1 cellular context compared by ENCODE assay signal in the genomic region with DNA sequence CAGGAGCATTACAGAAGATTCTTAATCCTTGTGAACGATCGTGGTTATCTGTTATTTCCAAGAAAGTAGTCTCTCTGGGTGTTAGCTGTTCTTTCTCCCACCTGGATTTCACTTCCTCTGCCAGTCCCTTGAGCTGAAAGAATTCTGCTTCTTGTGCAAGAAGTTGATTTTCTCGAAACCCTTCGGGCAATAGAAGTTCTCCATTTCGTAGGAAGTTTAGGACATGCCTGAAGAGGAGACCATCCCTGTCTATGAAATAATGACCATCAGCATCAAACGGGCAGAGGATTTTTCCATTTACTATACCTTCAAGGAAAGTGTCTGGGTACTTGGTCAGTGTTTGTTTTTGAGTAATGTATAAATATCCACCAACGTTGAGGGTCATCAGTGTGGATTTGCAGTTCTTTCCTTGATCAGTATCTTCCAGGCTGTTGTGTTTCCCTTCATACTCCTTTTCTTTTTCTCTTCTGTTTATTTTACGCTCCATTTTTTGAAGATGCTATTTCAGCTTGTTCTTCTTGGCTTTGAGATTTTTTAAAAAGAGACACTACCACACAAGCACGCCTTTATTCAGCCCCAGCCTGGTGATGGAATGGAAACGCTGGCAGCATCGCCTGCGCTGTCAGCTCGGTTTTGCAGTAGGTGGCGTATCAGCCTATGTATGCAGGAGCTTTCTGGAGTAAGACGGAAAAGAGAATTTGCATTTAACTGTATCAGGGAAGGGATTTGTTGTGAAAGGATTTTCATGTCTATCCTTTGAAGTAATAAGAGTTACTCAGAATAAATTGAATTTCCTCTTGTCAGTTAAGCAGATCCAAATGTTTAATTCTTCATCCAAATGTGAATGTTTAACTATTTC.
TF ChIP-seq lines count a peak whose summit lies in the region.

No MANE protein-coding gene starts in this region.

TF ChIP-seq in WTC11, 78 proteins besides CTCF, POLR2A, EP300 and RAD21 (continued from another document):
- TF ChIP-seq MLX (CRISPR knock-in tag; IDR thresholded peaks at IDR 0.05), result no peak
- no peak for TF ChIP-seq E2F4 (CRISPR knock-in tag; IDR thresholded peaks at IDR 0.05; ENCODE audit: borderline replicate concordance, low read depth)
- no peak for TF ChIP-seq GRHL2 (CRISPR knock-in tag; IDR thresholded peaks at IDR 0.05; ENCODE audit: insufficient replicate concordance, severe bottlenecking)
- TF ChIP-seq SMAD3 (CRISPR knock-in tag; IDR thresholded peaks at IDR 0.05; ENCODE audit: borderline replicate concordance), result no peak
- no peak for TF ChIP-seq FOXP1 (CRISPR knock-in tag; IDR thresholded peaks at IDR 0.05; ENCODE audit: borderline replicate concordance)
- no peak for TF ChIP-seq SMAD4 (CRISPR knock-in tag; IDR thresholded peaks at IDR 0.05)
- TF ChIP-seq NFATC4 (CRISPR knock-in tag; IDR thresholded peaks at IDR 0.05), result no peak
